ENCODE assay signal across 34 cellular contexts in the genomic region with DNA sequence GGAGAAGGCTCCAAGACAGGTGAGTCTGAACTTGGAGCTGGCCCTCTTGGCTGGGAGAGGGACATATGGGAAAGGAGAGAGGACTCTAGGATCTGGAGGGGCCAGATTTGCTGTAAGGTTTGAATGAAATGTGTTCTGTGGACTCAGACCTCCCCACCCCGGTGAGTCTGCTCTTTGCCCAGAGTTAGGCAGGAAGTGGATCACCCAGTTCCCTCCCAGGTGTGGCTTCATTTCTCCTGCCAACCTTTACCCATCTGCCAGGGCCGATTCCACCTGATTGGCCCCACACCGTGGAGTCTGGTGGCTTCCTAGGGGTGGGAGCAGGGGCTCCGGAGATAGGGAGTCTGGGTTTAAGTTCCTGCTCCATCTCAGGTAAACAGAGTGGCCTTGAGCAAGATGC. TPM values are rescaled to one million over a fixed set of nuclear protein-coding genes. Genes with fewer than 3 reads are reported as not detected.
"Had no signal": no experiment of that assay in that cellular context is flagged by ENCODE, and none has a peak within 500 bp of the region (broad histone marks: within the 10 kb centered on the region; RNA-seq: fewer than 3 reads in every experiment).

No MANE protein-coding gene starts in this region.

- H3K27me3 ChIP-seq: SJSA1 had no signal

- H3K4me3 ChIP-seq: PC-9, SJSA1 had no signal

- H3K27ac ChIP-seq: KMS-11, PC-9, SJSA1, WERI-Rb-1 had no signal

- DNase-seq: activated CD4-positive, alpha-beta memory T cell treated with anti-CD3 and anti-CD28 coated beads, Interleukin-2, amount 10 ng/mL, durations not matched to agents 7 days and 5 days; activated CD4-positive, alpha-beta T cell treated with anti-CD3 and anti-CD28 coated beads for 1 hour; activated CD4-positive, alpha-beta T cell treated with anti-CD3 and anti-CD28 coated beads for 48 hours; activated CD4-positive, CD25-positive, alpha-beta regulatory T cell; activated CD8-positive, alpha-beta memory T cell treated with anti-CD3 and anti-CD28 coated beads for 24 hours; activated CD8-positive, alpha-beta memory T cell treated with anti-CD3 and anti-CD28 coated beads, Interleukin-2, amount 10 ng/mL, durations not matched to agents 7 days and 5 days; activated CD8-positive, alpha-beta memory T cell treated with anti-CD3 and anti-CD28 coated beads, Interleukin-2, amount 50 U/mL, for 48 hours; activated effector memory CD4-positive, alpha-beta T cell treated with Interleukin-2 at 50 U/mL for 16 hours; activated naive CD4-positive, alpha-beta T cell treated with anti-CD3 and anti-CD28 coated beads, Interleukin-2, amount 10 ng/mL, durations not matched to agents 7 days and 5 days; activated naive CD8-positive, alpha-beta T cell treated with anti-CD3 and anti-CD28 coated beads, Interleukin-2, amount 50 U/mL, for 24 hours; activated T-cell treated with anti-CD3 and anti-CD28 coated beads, Interleukin-2, amount 50 U/mL, for 48 hours; caudate nucleus; cerebellar nuclear complex; MM.1S; NCI-H1092 treated with DMSO at 0.1 percent for 48 hours; NCI-H1417; NCI-H146; NCI-H187; NCI-H2029 treated with DMSO at 0.1 percent for 48 hours; NCI-H2107; NCI-H2171 treated with DMSO at 0.1 percent for 48 hours; NCI-H2227 treated with DMSO at 0.1 percent for 48 hours; NCI-H446; NCI-H510A treated with DMSO at 0.1 percent for 48 hours; NCI-H69; NCI-H82; NK-92 treated with Interleukin-12 subunit alpha and Interleukin-12 subunit beta, amount 100 ng/mL, for 24 hours; PC-9; SHP77 treated with DMSO at 0.1 percent for 48 hours; SK-N-SH; T-helper 9 cell; WERI-Rb-1 had no signal

- H3K9me3 ChIP-seq: SJSA1, SK-N-SH had no signal

- H3K4me1 ChIP-seq: SJSA1 had no signal

- ATAC-seq: activated CD8-positive, alpha-beta memory T cell treated with anti-CD3 and anti-CD28 coated beads, Interleukin-2, amount 10 ng/mL, durations not matched to agents 7 days and 5 days; activated naive CD8-positive, alpha-beta T cell treated with anti-CD3 and anti-CD28 coated beads, Interleukin-2, amount 50 U/mL, for 24 hours had no signal

RNA-seq across cellular contexts. Expression of gene INSYN1, which starts 43.5 kb away (rescaled TPM):
- total RNA-seq: activated CD4-positive, alpha-beta memory T cell treated with anti-CD3 and anti-CD28 coated beads, Interleukin-2, amount 10 ng/mL, durations not matched to agents 7 days and 5 days; activated CD8-positive, alpha-beta memory T cell treated with anti-CD3 and anti-CD28 coated beads, Interleukin-2, amount 10 ng/mL, durations not matched to agents 7 days and 5 days; PC-9; SJSA1 had no signal
